In the genomic region with DNA sequence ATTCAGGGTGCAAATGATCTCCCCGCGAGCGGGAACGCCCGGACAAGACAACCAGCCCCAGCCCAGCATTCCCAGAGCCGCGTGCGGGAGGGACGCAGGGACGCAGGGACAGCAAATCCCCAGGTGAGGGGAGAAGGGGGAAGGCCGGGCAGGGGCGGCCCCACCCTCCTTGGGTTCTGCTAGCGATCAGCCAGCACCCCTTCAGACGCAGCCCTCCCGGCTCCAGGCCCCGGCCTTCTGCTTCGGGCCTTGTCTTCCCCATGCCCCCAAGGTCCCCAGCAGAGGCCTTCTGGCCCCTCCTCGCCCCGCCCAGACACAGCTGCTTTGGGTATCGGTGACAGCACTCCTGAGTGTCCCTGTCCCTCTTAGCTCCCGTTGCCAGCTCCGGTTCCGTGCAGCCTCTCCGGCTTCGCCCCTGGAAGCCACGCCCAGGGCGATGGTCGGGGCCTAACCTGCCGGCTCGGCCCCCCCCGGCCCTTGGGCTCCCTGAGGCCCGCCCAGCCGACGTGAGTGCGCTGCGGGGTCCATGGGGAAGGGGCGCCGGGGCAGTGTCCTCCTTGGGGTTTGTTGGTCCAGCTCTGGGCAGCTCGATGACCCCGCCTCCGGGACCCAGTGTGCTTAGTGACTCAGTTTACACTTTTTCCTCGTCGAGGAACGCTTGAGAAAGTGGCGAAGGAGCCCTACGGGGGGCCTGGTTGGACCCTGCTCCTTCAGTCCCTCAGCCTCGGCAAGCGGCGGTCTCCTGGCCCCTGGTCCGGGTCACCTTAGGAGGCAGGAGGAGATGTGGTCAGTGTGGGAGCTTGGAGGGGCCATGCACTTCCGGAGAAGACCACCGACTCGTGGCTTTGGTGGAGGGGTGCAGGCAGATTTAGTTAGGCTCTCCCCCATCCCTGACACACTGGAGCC, we compare ENCODE assay signal across 8 cellular contexts.
DNase-seq lines count a peak whose midpoint lies in the region; ATAC-seq lines count a peak whose summit lies in the region.

No MANE protein-coding gene starts in this region.

- DNase-seq in NCI-H524 (lab: John Stamatoyannopoulos, UW) = peak; percentile 31 to 76
- DNase-seq in NCI-H524 treated with DMSO at 0.1 percent for 48 hours (lab: John Stamatoyannopoulos, UW) = no peak
- DNase-seq in activated CD8-positive, alpha-beta memory T cell treated with anti-CD3 and anti-CD28 coated beads, Interleukin-2, amount 50 U/mL, for 48 hours = peak; percentile 77
- peak; percentile 61 for DNase-seq in stimulated activated naive CD4-positive, alpha-beta T cell treated with Interleukin-2 at 50 U/mL for 16 hours (lab: John Stamatoyannopoulos, UW)
- no peak for DNase-seq in kidney glomerular epithelial cell (lab: John Stamatoyannopoulos, UW)
- no peak for DNase-seq in nucleus accumbens (lab: John Stamatoyannopoulos, UW)

- no peak for ATAC-seq in GM19324 (IDR thresholded peaks at IDR 0.05; ENCODE audit: low FRiP score, unreplicated experiment)

- peak overlapping the region; percentile 35 for H3K4me3 ChIP-seq in iPS-11a (ENCODE audit: low read depth, low read length)

Comparison
In these comparisons a context has a peak if more than half of its experiments do, and no peak if none do; other contexts are left out.
1. DNase-seq: peak in NCI-H524 (2 of 2), activated CD8-positive, alpha-beta memory T cell treated with anti-CD3 and anti-CD28 coated beads, Interleukin-2, amount 50 U/mL, for 48 hours (single experiment) and stimulated activated naive CD4-positive, alpha-beta T cell treated with Interleukin-2 at 50 U/mL for 16 hours (single experiment); none in NCI-H524 treated with DMSO at 0.1 percent for 48 hours (single experiment), kidney glomerular epithelial cell (single experiment) and nucleus accumbens (0 of 56).